ENCODE assay signal across 19 cellular contexts in genomic region chr3:464255-464654, GRCh38.
DNase-seq lines count a peak whose midpoint lies in the region; ATAC-seq and TF ChIP-seq lines count a peak whose summit lies in the region.
"Had no signal": no experiment of that assay in that cellular context is flagged by ENCODE, and none has a peak within 500 bp of the region (broad histone marks: within the 10 kb centered on the region; RNA-seq: fewer than 3 reads in every experiment).

No MANE protein-coding gene starts in this region.

- peak overlapping the region; percentile 98 for H3K27ac ChIP-seq in OCI-LY3 (ENCODE audit: low read length)
- H3K27ac ChIP-seq: transverse colon had no signal

- no peak for TF ChIP-seq CTCF in OCI-LY3 (IDR thresholded peaks at IDR 0.05; ENCODE audit: low read depth, low read length)

- peak overlapping the region; percentile 85 for H3K4me2 ChIP-seq in OCI-LY3 (ENCODE audit: low read length)

- H4K20me1 ChIP-seq in OCI-LY3 (ENCODE audit: insufficient read depth, low read length): no peaks in the 10 kb centered on the region

- peak overlapping the region; percentile 89 for H3K9ac ChIP-seq in OCI-LY3 (ENCODE audit: low read length)

- no peaks in the 10 kb centered on the region for H3K9me3 ChIP-seq in OCI-LY3 (ENCODE audit: insufficient read depth, low read length)
- H3K9me3 ChIP-seq: transverse colon had no signal

- no peak overlapping the region; the same call in 1 of the 2 replicates for H2AFZ ChIP-seq in OCI-LY3 (ENCODE audit: low read depth, low read length)

- ATAC-seq in GM18505 (IDR thresholded peaks at IDR 0.05; ENCODE audit: unreplicated experiment) (peak; percentile 39), GM21360 (IDR thresholded peaks at IDR 0.05; ENCODE audit: unreplicated experiment) (peak; percentile 30), HG02885 (IDR thresholded peaks at IDR 0.05; ENCODE audit: poor library complexity, unreplicated experiment) (peak; percentile 39)
- ATAC-seq: effector memory CD8-positive, alpha-beta T cell; left colon had no signal

- no peaks in the 10 kb centered on the region for H3K79me2 ChIP-seq in OCI-LY3 (ENCODE audit: low read length)

- DNase-seq in amygdala (lab: John Stamatoyannopoulos, UW) (no peak), globus pallidus (ENCODE audit: low spot score) (no peak), COLO668 (lab: John Stamatoyannopoulos, UW; ENCODE audit: unreplicated experiment) (no peak), NK-92 (lab: John Stamatoyannopoulos, UW; ENCODE audit: unreplicated experiment) (no peak)
- DNase-seq: activated CD4-positive, alpha-beta T cell treated with anti-CD3 and anti-CD28 coated beads, Interleukin-2, amount 50 U/mL, for 48 hours; caudate nucleus; effector memory CD8-positive, alpha-beta T cell; HCEC 1CT; hypothalamus; IMR-90; left colon; MV-4-11; SHP77 treated with DMSO at 0.1 percent for 48 hours; T1000; transverse colon had no signal

- H3K36me3 ChIP-seq in OCI-LY3 (replicated peaks; ENCODE audit: low read depth, low read length): peaks cover 10% of the 10 kb centered on the region
- H3K36me3 ChIP-seq: transverse colon had no signal

- H3K4me1 ChIP-seq in OCI-LY3 (ENCODE audit: low read length): peaks cover 89% of the 10 kb centered on the region
- H3K4me1 ChIP-seq: transverse colon had no signal

- peak overlapping the region; percentile 69 for H3K4me3 ChIP-seq in OCI-LY3 (ENCODE audit: low read length)
- H3K4me3 ChIP-seq: transverse colon had no signal

- TF ChIP-seq POLR2A in GM18505 (IDR thresholded peaks at IDR 0.05; ENCODE audit: borderline replicate concordance, extremely low read depth, insufficient read depth, insufficient read length): no peak

- H3K27me3 ChIP-seq in OCI-LY3 (ENCODE audit: low read depth, low read length): no peaks in the 10 kb centered on the region
- H3K27me3 ChIP-seq: transverse colon had no signal
